Comparison of ENCODE assay signal across 17 cellular contexts in the genomic region with DNA sequence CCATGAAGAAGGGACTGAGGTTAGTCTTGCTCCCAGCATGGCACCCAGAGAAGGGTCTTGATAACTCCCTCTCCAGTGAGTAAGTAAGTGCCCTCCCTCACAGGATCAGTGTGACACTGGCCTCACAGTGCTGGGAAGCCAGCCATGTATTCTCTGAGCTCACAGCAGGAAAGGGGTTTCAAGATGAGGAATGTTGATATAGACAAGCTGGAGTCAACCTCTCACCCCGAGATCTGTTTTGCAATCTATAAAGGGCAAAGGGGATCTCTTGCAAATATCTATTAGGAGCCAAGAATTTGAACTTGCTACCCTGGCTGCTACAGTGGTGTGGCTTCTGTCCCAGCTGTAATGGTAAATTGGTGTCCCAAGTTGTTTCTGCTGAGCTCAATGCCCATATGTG.
A peak's percentile ranks its signal among the peaks of the same experiment; 100 is the strongest.
DNase-seq lines count a peak whose midpoint lies in the region; ATAC-seq, FAIRE-seq and TF ChIP-seq lines count a peak whose summit lies in the region.
"Had no signal": no experiment of that assay in that cellular context is flagged by ENCODE, and none has a peak within 500 bp of the region (broad histone marks: within the 10 kb centered on the region; RNA-seq: fewer than 3 reads in every experiment).

No MANE protein-coding gene starts in this region.

- H3K36me3 ChIP-seq in lung (ENCODE audit: control insufficient read depth in 2 of 2, insufficient read depth in 2 of 2, low read length in 2 of 2) (no peaks in the 10 kb centered on the region), MM.1S (replicated peaks; ENCODE audit: insufficient read depth, low read length) (no peaks in the 10 kb centered on the region), hepatocyte (replicated peaks; ENCODE audit: insufficient read depth, low read depth) (no peaks in the 10 kb centered on the region)
- H3K36me3 ChIP-seq: spleen had no signal

- FAIRE-seq in HTR-8/SVneo (lab: Jason Lieb, UNC) = no peak

- no peak overlapping the region for H3K9ac ChIP-seq in MM.1S (ENCODE audit: low read length)

- H2AFZ ChIP-seq in MM.1S (ENCODE audit: low read length) = no peak overlapping the region
- H2AFZ ChIP-seq in hepatocyte = no peak overlapping the region

- H3F3A ChIP-seq in MM.1S (ENCODE audit: insufficient read depth, low read length) = no peaks in the 10 kb centered on the region

- 14 to 20% methylated on average over 1 of the region's 1 CpG for WGBS in lung, 2 donors
- WGBS in hepatocyte (ENCODE audit: low lambda C conversion rate, missing lambda C conversion rate) = 50% methylated on average over 1 of the region's 1 CpG

- H3K27ac ChIP-seq in lung (ENCODE audit: low read depth in 1 of 2, low read length in 1 of 2) = no peak overlapping the region
- no peak overlapping the region for H3K27ac ChIP-seq in MM.1S (ENCODE audit: low read length)
- no peak overlapping the region for H3K27ac ChIP-seq in hepatocyte
- H3K27ac ChIP-seq: HL-60, SK-N-MC, spleen had no signal

- ATAC-seq in lung (ENCODE audit: insufficient read depth, low FRiP score) = peak; percentile 14
- ATAC-seq: effector memory CD8-positive, alpha-beta T cell had no signal

- H3K9me2 ChIP-seq in MM.1S (replicated peaks; ENCODE audit: insufficient read depth, low read length) (no peaks in the 10 kb centered on the region), hepatocyte (replicated peaks; ENCODE audit: insufficient read depth) (no peaks in the 10 kb centered on the region)

- TF ChIP-seq CTCF in choroid plexus epithelial cell (conservative IDR thresholded peaks at IDR 0.05; ENCODE audit: low read depth, low read length) (no peak), lung (IDR thresholded peaks at IDR 0.05; ENCODE audit: control extremely low read depth, extremely low read depth) (no peak), MM.1S (IDR thresholded peaks at IDR 0.05; ENCODE audit: low read length) (no peak), hepatocyte (IDR thresholded peaks at IDR 0.05; ENCODE audit: poor library complexity) (no peak)

- H3K79me2 ChIP-seq in MM.1S (ENCODE audit: low read length) (no peaks in the 10 kb centered on the region), hepatocyte (no peaks in the 10 kb centered on the region)

- peaks cover 0 to 7% of the 10 kb centered on the region in 2 donors for H3K4me1 ChIP-seq in lung (ENCODE audit: control insufficient read depth in 2 of 2, insufficient read depth in 2 of 2, low read length in 2 of 2)
- no peaks in the 10 kb centered on the region for H3K4me1 ChIP-seq in MM.1S (ENCODE audit: low read length)
- no peaks in the 10 kb centered on the region for H3K4me1 ChIP-seq in hepatocyte (ENCODE audit: insufficient read depth)
- H3K4me1 ChIP-seq: spleen had no signal

- peaks cover 0 to 3% of the 10 kb centered on the region in 2 donors for H3K9me3 ChIP-seq in lung (ENCODE audit: control insufficient read depth in 2 of 2, insufficient read depth in 1 of 2, low read length in 1 of 2)
- no peaks in the 10 kb centered on the region for H3K9me3 ChIP-seq in MM.1S (replicated peaks; ENCODE audit: insufficient read depth, low read length)
- H3K9me3 ChIP-seq in hepatocyte (ENCODE audit: low read depth) = no peaks in the 10 kb centered on the region
- H3K9me3 ChIP-seq: spleen had no signal

- no peaks in the 10 kb centered on the region for H4K20me1 ChIP-seq in MM.1S (ENCODE audit: insufficient read depth, low read length)
- H4K20me1 ChIP-seq in hepatocyte (ENCODE audit: insufficient read depth, poor library complexity, severe bottlenecking) = no peaks in the 10 kb centered on the region

- no peaks in the 10 kb centered on the region for H3K27me3 ChIP-seq in lung (ENCODE audit: control insufficient read depth, insufficient read depth)
- H3K27me3 ChIP-seq in MM.1S (replicated peaks; ENCODE audit: insufficient read depth, low read length) = no peaks in the 10 kb centered on the region
- H3K27me3 ChIP-seq in hepatocyte = no peaks in the 10 kb centered on the region
- H3K27me3 ChIP-seq: spleen had no signal

- no peak overlapping the region for H3K4me3 ChIP-seq in choroid plexus epithelial cell (ENCODE audit: low read depth, low read length)
- H3K4me3 ChIP-seq in lung = no peak overlapping the region
- H3K4me3 ChIP-seq in MM.1S (ENCODE audit: low read length) = no peak overlapping the region
- H3K4me3 ChIP-seq in hepatocyte = no peak overlapping the region
- H3K4me3 ChIP-seq: SK-N-MC, spleen had no signal

- H3K4me2 ChIP-seq in MM.1S (ENCODE audit: low read depth, low read length) (no peak overlapping the region), hepatocyte (no peak overlapping the region)

- DNase-seq in AG08395 (ENCODE audit: low spot score) (peak; percentile 47), HTR-8/SVneo (ENCODE audit: insufficient read length, low spot score) (peak; percentile 6), choroid plexus epithelial cell (ENCODE audit: low read depth) (peak; percentile 74), lung (ENCODE audit: low spot score) (no peak), MM.1S (no peak), hepatocyte (ENCODE audit: low spot score) (no peak), SHP77 (lab: John Stamatoyannopoulos, UW) (no peak)
- DNase-seq in stimulated activated CD4-positive, alpha-beta T cell treated with anti-CD3 and anti-CD28 coated beads, Interleukin-4, amount 100 ng/mL, for 24 hours = no peak
- DNase-seq: activated CD4-positive, alpha-beta T cell treated with anti-CD3 and anti-CD28 coated beads, Interleukin-2, amount 50 U/mL, for 4 hours; activated T-cell treated with anti-CD3 and anti-CD28 coated beads, Interleukin-2, amount 50 U/mL, for 24 hours; Calu3; effector memory CD8-positive, alpha-beta T cell; NCI-H187 treated with DMSO at 0.1 percent for 48 hours; spleen; stimulated activated naive CD4-positive, alpha-beta T cell had no signal

Comparison
In these comparisons a context has a peak if more than half of its experiments do, and no peak if none do; other contexts are left out.
1. DNase-seq: peak in AG08395 (single experiment), HTR-8/SVneo (single experiment) and choroid plexus epithelial cell (single experiment); none in lung (single experiment), MM.1S (single experiment), stimulated activated CD4-positive, alpha-beta T cell treated with anti-CD3 and anti-CD28 coated beads, Interleukin-4, amount 100 ng/mL, for 24 hours (single experiment), hepatocyte (single experiment) and SHP77 (0 of 2).